In genomic region chr6:20846602-20847028, GRCh38 we compare ENCODE assay signal across 1 cellular context.
TF ChIP-seq lines count a peak whose summit lies in the region.

No MANE protein-coding gene starts in this region.

TF ChIP-seq in HEK293, 187 proteins besides CTCF, POLR2A, EP300 and RAD21 (continued from another document):
- TF ChIP-seq, protein P1, sequence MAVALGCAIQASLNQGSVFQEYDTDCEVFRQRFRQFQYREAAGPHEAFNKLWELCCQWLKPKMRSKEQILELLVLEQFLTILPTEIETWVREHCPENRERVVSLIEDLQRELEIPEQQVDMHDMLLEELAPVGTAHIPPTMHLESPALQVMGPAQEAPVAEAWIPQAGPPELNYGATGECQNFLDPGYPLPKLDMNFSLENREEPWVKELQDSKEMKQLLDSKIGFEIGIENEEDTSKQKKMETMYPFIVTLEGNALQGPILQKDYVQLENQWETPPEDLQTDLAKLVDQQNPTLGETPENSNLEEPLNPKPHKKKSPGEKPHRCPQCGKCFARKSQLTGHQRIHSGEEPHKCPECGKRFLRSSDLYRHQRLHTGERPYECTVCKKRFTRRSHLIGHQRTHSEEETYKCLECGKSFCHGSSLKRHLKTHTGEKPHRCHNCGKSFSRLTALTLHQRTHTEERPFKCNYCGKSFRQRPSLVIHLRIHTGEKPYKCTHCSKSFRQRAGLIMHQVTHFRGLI (tag by site-specific recombination; IDR thresholded peaks at IDR 0.05): peak; percentile 47; the same call in 1 of the 2 replicates
- peak; percentile 30; the same call in 1 of the 2 replicates for TF ChIP-seq ZNF843 (tag by site-specific recombination; IDR thresholded peaks at IDR 0.05)
